In the genomic region with DNA sequence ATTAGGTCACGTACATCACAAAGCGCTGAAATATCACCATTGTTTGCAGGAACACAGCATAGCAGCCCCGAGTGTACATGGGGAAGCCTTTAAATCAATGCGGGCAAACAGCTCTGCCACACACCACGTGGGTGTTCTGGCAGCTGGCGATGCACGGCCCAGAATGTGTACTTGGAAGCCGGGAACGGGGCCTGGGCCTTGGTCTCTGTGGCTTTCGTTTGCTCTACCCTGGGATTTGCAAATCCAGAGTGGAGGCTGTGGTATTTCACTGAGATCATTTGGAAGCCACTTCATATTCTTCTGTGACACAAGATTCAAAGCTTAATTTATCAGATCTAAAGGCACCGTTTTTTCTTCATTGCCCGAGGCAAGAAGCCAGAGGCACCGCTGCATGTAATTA, we compare ENCODE assay signal across 15 cellular contexts.
A peak's percentile ranks its signal among the peaks of the same experiment; 100 is the strongest.
DNase-seq lines count a peak whose midpoint lies in the region; ATAC-seq lines count a peak whose summit lies in the region.
"Had no signal": no experiment of that assay in that cellular context is flagged by ENCODE, and none has a peak within 500 bp of the region (broad histone marks: within the 10 kb centered on the region; RNA-seq: fewer than 3 reads in every experiment).

No MANE protein-coding gene starts in this region.

- no peak overlapping the region for H3K4me3 Mint-ChIP-seq in activated CD8-positive, alpha-beta memory T cell treated with anti-CD3 and anti-CD28 coated beads, Interleukin-2, amount 10 ng/mL, durations not matched to agents 7 days and 5 days
- H3K4me3 Mint-ChIP-seq: CD4-positive, alpha-beta T cell; stimulated activated naive CD8-positive, alpha-beta T cell treated with anti-CD3 and anti-CD28 coated beads, Interleukin-15, Interleukin-2, amounts not matched to agents 100 ng/mL and 50 ng/mL, for 24 hours had no signal

- H3K27me3 Mint-ChIP-seq in activated CD8-positive, alpha-beta memory T cell treated with anti-CD3 and anti-CD28 coated beads, Interleukin-2, amount 10 ng/mL, durations not matched to agents 7 days and 5 days: no peaks in the 10 kb centered on the region
- H3K27me3 Mint-ChIP-seq: stimulated activated naive CD8-positive, alpha-beta T cell treated with anti-CD3 and anti-CD28 coated beads, Interleukin-15, Interleukin-2, amounts not matched to agents 100 ng/mL and 50 ng/mL, for 24 hours had no signal

- CTCF ChIA-PET in activated CD8-positive, alpha-beta memory T cell treated with anti-CD3 and anti-CD28 coated beads, Interleukin-2, amount 10 ng/mL, durations not matched to agents 7 days and 5 days (lab: Charles Lee): no interaction called here

- no peaks in the 10 kb centered on the region for H3K4me1 Mint-ChIP-seq in activated CD8-positive, alpha-beta memory T cell treated with anti-CD3 and anti-CD28 coated beads, Interleukin-2, amount 10 ng/mL, durations not matched to agents 7 days and 5 days

- no peak for ATAC-seq in activated CD8-positive, alpha-beta memory T cell treated with anti-CD3 and anti-CD28 coated beads, Interleukin-2, amount 10 ng/mL, durations not matched to agents 7 days and 5 days
- ATAC-seq: foreskin keratinocyte, PC-3 had no signal

- H3K9me3 Mint-ChIP-seq in activated CD8-positive, alpha-beta memory T cell treated with anti-CD3 and anti-CD28 coated beads, Interleukin-2, amount 10 ng/mL, durations not matched to agents 7 days and 5 days (ENCODE audit: low read depth): no peaks in the 10 kb centered on the region
- H3K9me3 Mint-ChIP-seq: CD4-positive, alpha-beta T cell; stimulated activated naive CD8-positive, alpha-beta T cell treated with anti-CD3 and anti-CD28 coated beads, Interleukin-15, Interleukin-2, amounts not matched to agents 100 ng/mL and 50 ng/mL, for 24 hours had no signal

- no peaks in the 10 kb centered on the region for H3K36me3 Mint-ChIP-seq in activated CD8-positive, alpha-beta memory T cell treated with anti-CD3 and anti-CD28 coated beads, Interleukin-2, amount 10 ng/mL, durations not matched to agents 7 days and 5 days

- no peak overlapping the region for H3K4me3 ChIP-seq in effector memory CD4-positive, alpha-beta T cell (ENCODE audit: insufficient read depth, low read depth, low read length, poor library complexity, severe bottlenecking)
- H3K4me3 ChIP-seq: ovary had no signal

- no peaks in the 10 kb centered on the region for H3K9me3 ChIP-seq in effector memory CD4-positive, alpha-beta T cell (ENCODE audit: control insufficient read depth, low read length)
- H3K9me3 ChIP-seq: ovary had no signal

- DNase-seq in NCI-H1092 treated with DMSO at 0.1 percent for 48 hours (lab: John Stamatoyannopoulos, UW) (peak; percentile 86), NCI-H748 (lab: John Stamatoyannopoulos, UW; ENCODE audit: unreplicated experiment) (peak; percentile 94), globus pallidus (ENCODE audit: low spot score) (peak; percentile 91), retina (peak; percentile 53)
- no peak for DNase-seq in effector memory CD4-positive, alpha-beta T cell
- no peak for DNase-seq in activated naive CD4-positive, alpha-beta T cell treated with Interleukin-2 at 50 U/mL for 16 hours
- no peak for DNase-seq in activated CD8-positive, alpha-beta memory T cell treated with anti-CD3 and anti-CD28 coated beads, Interleukin-2, amount 10 ng/mL, durations not matched to agents 7 days and 5 days
- no peak for DNase-seq in stimulated activated CD4-positive, alpha-beta T cell treated with anti-CD3 and anti-CD28 coated beads, Interleukin-1b, Interleukin-23, amount 100 ng/mL, for 48 hours
- DNase-seq: activated naive CD4-positive, alpha-beta T cell treated with anti-CD3 and anti-CD28 coated beads, Interleukin-2, amount 50 U/mL, for 16 hours; foreskin keratinocyte; ovary; PC-3; stimulated activated CD4-positive, alpha-beta T cell treated with anti-CD3 and anti-CD28 coated beads, Interleukin-4, amount 100 ng/mL, for 24 hours had no signal

- no peaks in the 10 kb centered on the region for H3K4me1 ChIP-seq in effector memory CD4-positive, alpha-beta T cell (ENCODE audit: control insufficient read depth, insufficient read depth, low read length, poor library complexity, severe bottlenecking)
- H3K4me1 ChIP-seq: foreskin keratinocyte had no signal

- H3K27ac Mint-ChIP-seq in activated CD8-positive, alpha-beta memory T cell treated with anti-CD3 and anti-CD28 coated beads, Interleukin-2, amount 10 ng/mL, durations not matched to agents 7 days and 5 days: no peak overlapping the region
- H3K27ac Mint-ChIP-seq: CD4-positive, alpha-beta T cell; stimulated activated naive CD8-positive, alpha-beta T cell treated with anti-CD3 and anti-CD28 coated beads, Interleukin-15, Interleukin-2, amounts not matched to agents 100 ng/mL and 50 ng/mL, for 24 hours had no signal

- H3K27me3 ChIP-seq in effector memory CD4-positive, alpha-beta T cell (replicated peaks; ENCODE audit: control insufficient read depth, insufficient read depth, low read length, poor library complexity, severe bottlenecking): no peaks in the 10 kb centered on the region
- H3K27me3 ChIP-seq: foreskin keratinocyte, ovary had no signal

- H3K36me3 ChIP-seq in effector memory CD4-positive, alpha-beta T cell (ENCODE audit: control insufficient read depth, insufficient read depth, low read length): no peaks in the 10 kb centered on the region
- H3K36me3 ChIP-seq: ovary had no signal

- no peak overlapping the region for H3K27ac ChIP-seq in effector memory CD4-positive, alpha-beta T cell (ENCODE audit: insufficient read depth, low read length, poor library complexity, severe bottlenecking)
- H3K27ac ChIP-seq: foreskin keratinocyte, ovary had no signal

Comparison
In these comparisons a context has a peak if more than half of its experiments do, and no peak if none do; other contexts are left out.
1. DNase-seq: peak in NCI-H1092 treated with DMSO at 0.1 percent for 48 hours (single experiment), NCI-H748 (single experiment), globus pallidus (single experiment) and retina (single experiment); none in effector memory CD4-positive, alpha-beta T cell (0 of 3), activated naive CD4-positive, alpha-beta T cell treated with Interleukin-2 at 50 U/mL for 16 hours (single experiment), activated CD8-positive, alpha-beta memory T cell treated with anti-CD3 and anti-CD28 coated beads, Interleukin-2, amount 10 ng/mL, durations not matched to agents 7 days and 5 days (single experiment) and stimulated activated CD4-positive, alpha-beta T cell treated with anti-CD3 and anti-CD28 coated beads, Interleukin-1b, Interleukin-23, amount 100 ng/mL, for 48 hours (single experiment).